ENCODE assay signal across 8 cellular contexts in the genomic region with DNA sequence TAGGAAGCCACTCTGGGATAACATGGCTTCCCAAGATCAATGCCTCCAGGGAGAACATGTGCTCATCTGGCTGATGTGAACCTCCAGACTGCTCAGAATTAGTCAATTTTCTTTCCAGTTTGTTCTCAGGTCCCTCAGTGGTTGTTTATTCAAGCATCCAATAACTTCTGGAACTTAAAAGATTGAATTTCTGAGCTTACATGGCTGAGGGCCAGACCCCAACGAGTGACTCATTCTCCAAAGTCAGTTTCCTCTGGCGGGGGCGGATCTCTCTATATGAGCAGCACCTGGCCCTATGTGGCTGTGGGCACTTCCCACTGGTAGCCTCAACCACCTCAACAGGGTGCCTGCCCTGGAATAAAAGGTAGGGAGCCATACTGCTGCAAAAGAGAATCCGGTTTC. TPM values are rescaled to one million over a fixed set of nuclear protein-coding genes. Genes with fewer than 3 reads are reported as not detected.
DNase-seq lines count a peak whose midpoint lies in the region; ATAC-seq and TF ChIP-seq lines count a peak whose summit lies in the region.

No MANE protein-coding gene starts in this region.

- 60% methylated on average over 4 of the region's 4 CpGs for WGBS in esophagus muscularis mucosa

- H3K4me1 ChIP-seq in HEK293 (ENCODE audit: control insufficient read depth, insufficient read depth, low read length) (no peaks in the 10 kb centered on the region), RWPE2 (ENCODE audit: insufficient read depth, poor library complexity, severe bottlenecking) (peaks cover 6% of the 10 kb centered on the region), esophagus muscularis mucosa (peaks cover 0 to 18% (median 15%) of the 10 kb centered on the region in 4 donors)

- DNase-seq in RWPE2 (ENCODE audit: low spot score) (peak; percentile 83), esophagus muscularis mucosa (ENCODE audit: extremely low spot score) (peak; percentile 88), NOMO-1 treated with DMSO at 0.1 percent for 48 hours (lab: John Stamatoyannopoulos, UW; ENCODE audit: unreplicated experiment) (no peak)
- peak; percentile 54 to 64 for DNase-seq in stimulated activated CD4-positive, alpha-beta T cell treated with anti-CD3 and anti-CD28 coated beads, Interleukin-4, amount 100 ng/mL, for 48 hours (ENCODE audit: low read depth in 2 of 2)

- TF ChIP-seq EP300 in esophagus muscularis mucosa (IDR thresholded peaks at IDR 0.05) = no peak

- POLR2A ChIA-PET in HEK293 (lab: Yijun Ruan, JAX) = no interaction called here

- CTCF ChIA-PET in HEK293 (lab: Yijun Ruan, JAX) = no interaction called here

- H3K9me3 ChIP-seq in HEK293 (ENCODE audit: control insufficient read depth, insufficient read depth, low read depth, low read length) (no peaks in the 10 kb centered on the region), RWPE2 (ENCODE audit: severe bottlenecking) (no peaks in the 10 kb centered on the region), esophagus muscularis mucosa (no peaks in the 10 kb centered on the region)

- ATAC-seq in RWPE2 (ENCODE audit: low read depth) = peak; percentile 97
- ATAC-seq in HG03139 (IDR thresholded peaks at IDR 0.05; ENCODE audit: unreplicated experiment) = no peak
- ATAC-seq in HG02852 (IDR thresholded peaks at IDR 0.05; ENCODE audit: unreplicated experiment) = no peak
- ATAC-seq in GM21737 (IDR thresholded peaks at IDR 0.05; ENCODE audit: unreplicated experiment) = no peak

- H3K4me3 ChIP-seq in HEK293 (ENCODE audit: low read depth, low read length) (no peak overlapping the region), RWPE2 (ENCODE audit: severe bottlenecking) (no peak overlapping the region), esophagus muscularis mucosa (no peak overlapping the region)

- intact Hi-C loops in esophagus muscularis mucosa (cut with DNase I) = no loop called here

- H3K27me3 ChIP-seq in RWPE2 (ENCODE audit: insufficient read depth, poor library complexity, severe bottlenecking) (no peaks in the 10 kb centered on the region), esophagus muscularis mucosa (no peaks in the 10 kb centered on the region)

- H3K36me3 ChIP-seq in HEK293 (ENCODE audit: control insufficient read depth in 2 of 2, insufficient read depth in 1 of 2, low read length in 2 of 2) (no peaks in the 10 kb centered on the region), RWPE2 (ENCODE audit: low read depth) (no peaks in the 10 kb centered on the region), esophagus muscularis mucosa (no peaks in the 10 kb centered on the region)

- TF ChIP-seq CTCF in HEK293 (tag by site-specific recombination; IDR thresholded peaks at IDR 0.05) = no peak
- TF ChIP-seq CTCF in RWPE2 (IDR thresholded peaks at IDR 0.05; ENCODE audit: poor library complexity, severe bottlenecking) = no peak
- no peak for TF ChIP-seq CTCF in esophagus muscularis mucosa (IDR thresholded peaks at IDR 0.05)

- TF ChIP-seq POLR2A in esophagus muscularis mucosa (IDR thresholded peaks at IDR 0.05; ENCODE audit: low read depth) = no peak

- H3K27ac ChIP-seq in HEK293 (ENCODE audit: extremely low read depth, low read depth, low read length) (no peak overlapping the region), RWPE2 (ENCODE audit: poor library complexity, severe bottlenecking) (peak overlapping the region; percentile 59), esophagus muscularis mucosa (replicated peaks in 1 of 4) (no peak overlapping the region)

TF ChIP-seq in HEK293, 187 proteins besides CTCF, POLR2A, EP300 and RAD21:
- peak; percentile 62 for TF ChIP-seq FEZF1 (tag by site-specific recombination; IDR thresholded peaks at IDR 0.05)
- 0 out of 2 replicates have a peak, but pooled peaks have one; percentile 26 for TF ChIP-seq ZIC2 (tag by site-specific recombination; IDR thresholded peaks at IDR 0.05)
- TF ChIP-seq PRDM6 (tag by site-specific recombination; IDR thresholded peaks at IDR 0.05) = peak; percentile 39; the same call in 1 of the 2 replicates
- TF ChIP-seq ZNF416 (tag by site-specific recombination; IDR thresholded peaks at IDR 0.05) = no peak
- TF ChIP-seq, protein P1, sequence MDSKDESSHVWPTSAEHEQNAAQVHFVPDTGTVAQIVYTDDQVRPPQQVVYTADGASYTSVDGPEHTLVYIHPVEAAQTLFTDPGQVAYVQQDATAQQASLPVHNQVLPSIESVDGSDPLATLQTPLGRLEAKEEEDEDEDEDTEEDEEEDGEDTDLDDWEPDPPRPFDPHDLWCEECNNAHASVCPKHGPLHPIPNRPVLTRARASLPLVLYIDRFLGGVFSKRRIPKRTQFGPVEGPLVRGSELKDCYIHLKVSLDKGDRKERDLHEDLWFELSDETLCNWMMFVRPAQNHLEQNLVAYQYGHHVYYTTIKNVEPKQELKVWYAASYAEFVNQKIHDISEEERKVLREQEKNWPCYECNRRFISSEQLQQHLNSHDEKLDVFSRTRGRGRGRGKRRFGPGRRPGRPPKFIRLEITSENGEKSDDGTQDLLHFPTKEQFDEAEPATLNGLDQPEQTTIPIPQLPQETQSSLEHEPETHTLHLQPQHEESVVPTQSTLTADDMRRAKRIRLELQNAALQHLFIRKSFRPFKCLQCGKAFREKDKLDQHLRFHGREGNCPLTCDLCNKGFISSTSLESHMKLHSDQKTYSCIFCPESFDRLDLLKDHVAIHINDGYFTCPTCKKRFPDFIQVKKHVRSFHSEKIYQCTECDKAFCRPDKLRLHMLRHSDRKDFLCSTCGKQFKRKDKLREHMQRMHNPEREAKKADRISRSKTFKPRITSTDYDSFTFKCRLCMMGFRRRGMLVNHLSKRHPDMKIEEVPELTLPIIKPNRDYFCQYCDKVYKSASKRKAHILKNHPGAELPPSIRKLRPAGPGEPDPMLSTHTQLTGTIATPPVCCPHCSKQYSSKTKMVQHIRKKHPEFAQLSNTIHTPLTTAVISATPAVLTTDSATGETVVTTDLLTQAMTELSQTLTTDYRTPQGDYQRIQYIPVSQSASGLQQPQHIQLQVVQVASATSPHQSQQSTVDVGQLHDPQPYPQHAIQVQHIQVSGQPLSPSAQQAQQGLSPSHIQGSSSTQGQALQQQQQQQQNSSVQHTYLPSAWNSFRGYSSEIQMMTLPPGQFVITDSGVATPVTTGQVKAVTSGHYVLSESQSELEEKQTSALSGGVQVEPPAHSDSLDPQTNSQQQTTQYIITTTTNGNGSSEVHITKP (tag by site-specific recombination; IDR thresholded peaks at IDR 0.05) = 0 out of 2 replicates have a peak, but pooled peaks have one; percentile 14
- TF ChIP-seq ZNF629 (tag by site-specific recombination; IDR thresholded peaks at IDR 0.05) = no peak
- peak; percentile 30 for TF ChIP-seq ZFHX2 (tag by site-specific recombination; conservative IDR thresholded peaks at IDR 0.05)

RNA-seq across cellular contexts. Expression of gene LYZL4, which starts 34.0 kb away (rescaled TPM):
- not detected for total RNA-seq in esophagus muscularis mucosa
